In the genomic region with DNA sequence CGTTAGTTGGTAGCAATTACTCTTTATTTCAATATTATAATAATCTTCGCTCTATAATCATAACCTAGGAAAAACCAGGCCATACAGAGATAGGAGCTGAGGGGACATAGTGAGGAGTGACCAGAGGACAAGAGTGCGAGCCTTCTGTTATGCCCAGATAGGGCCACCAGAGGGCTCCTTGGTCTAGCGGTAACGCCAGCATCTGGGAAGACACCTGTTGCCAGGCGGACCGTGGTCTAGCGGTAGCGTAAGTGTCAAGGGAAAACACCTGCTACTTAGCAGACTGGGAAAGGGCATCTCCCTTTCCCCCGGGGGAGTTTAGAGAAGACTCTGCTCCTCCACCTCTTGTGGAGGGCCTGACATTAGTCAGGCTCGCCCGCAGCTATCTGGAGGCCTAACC, we compare ENCODE assay signal across 8 cellular contexts.
A peak's percentile ranks its signal among the peaks of the same experiment; 100 is the strongest.
DNase-seq lines count a peak whose midpoint lies in the region; FAIRE-seq and TF ChIP-seq lines count a peak whose summit lies in the region.
"Not testable (repeated sequence)": the region's sequence is repeated elsewhere in the genome, so short reads cannot be mapped to it uniquely, and the experiment has no call there.

No MANE protein-coding gene starts in this region.

- H3K27ac ChIP-seq in OCI-LY3 (ENCODE audit: low read length), result not testable (repeated sequence)

- not testable (repeated sequence) for H3K4me1 ChIP-seq in OCI-LY3 (ENCODE audit: low read length)

- not testable (repeated sequence) for H3K27me3 ChIP-seq in OCI-LY3 (ENCODE audit: low read depth, low read length)

- H3K9me3 ChIP-seq in OCI-LY3 (ENCODE audit: insufficient read depth, low read length), result not testable (repeated sequence)

- H3K4me3 Mint-ChIP-seq in activated naive CD8-positive, alpha-beta T cell treated with anti-CD3 and anti-CD28 coated beads for 36 hours; osteocyte (ENCODE audit: unreplicated experiment): not testable (repeated sequence)

- not testable (repeated sequence) for H3K4me3 ChIP-seq in NB4 (ENCODE audit: low read depth, low read length); epithelial cell of esophagus (ENCODE audit: low read length)
- peak overlapping the region; percentile 67 for H3K4me3 ChIP-seq in OCI-LY3 (ENCODE audit: low read length)

- H3K36me3 ChIP-seq in OCI-LY3 (replicated peaks; ENCODE audit: low read depth, low read length), result not testable (repeated sequence)

- H3K4me1 Mint-ChIP-seq in activated naive CD8-positive, alpha-beta T cell treated with anti-CD3 and anti-CD28 coated beads for 36 hours; osteocyte (ENCODE audit: unreplicated experiment): not testable (repeated sequence)

- H2AFZ ChIP-seq in OCI-LY3 (ENCODE audit: low read depth, low read length), result 0 out of 2 replicates have a peak overlapping the region, but pooled peaks have one; percentile 21

- not testable (repeated sequence) for TF ChIP-seq POLR2A in NB4 (IDR thresholded peaks at IDR 0.05; ENCODE audit: extremely low read depth, insufficient read length)

- TF ChIP-seq CTCF in GM12872 (IDR thresholded peaks at IDR 0.05; ENCODE audit: insufficient read depth, low read depth, low read length) (peak; percentile 55), NB4 (IDR thresholded peaks at IDR 0.05; ENCODE audit: low read depth, low read length) (peak; percentile 22), OCI-LY3 (IDR thresholded peaks at IDR 0.05; ENCODE audit: low read depth, low read length) (peak; percentile 49), epithelial cell of esophagus (IDR thresholded peaks at IDR 0.05; ENCODE audit: insufficient read depth, low read depth, low read length, missing control alignments) (peak; percentile 24), osteocyte (IDR thresholded peaks at IDR 0.05) (peak; percentile 75)

- not testable (repeated sequence) for H3K79me2 ChIP-seq in OCI-LY3 (ENCODE audit: low read length)

- not testable (repeated sequence) for H3K27me3 Mint-ChIP-seq in activated naive CD8-positive, alpha-beta T cell treated with anti-CD3 and anti-CD28 coated beads for 36 hours; osteocyte (ENCODE audit: unreplicated experiment)

- H3K36me3 Mint-ChIP-seq in activated naive CD8-positive, alpha-beta T cell treated with anti-CD3 and anti-CD28 coated beads for 36 hours; osteocyte (ENCODE audit: unreplicated experiment): not testable (repeated sequence)

- H3K9me3 Mint-ChIP-seq in activated naive CD8-positive, alpha-beta T cell treated with anti-CD3 and anti-CD28 coated beads for 36 hours; osteocyte (ENCODE audit: unreplicated experiment): not testable (repeated sequence)

- DNase-seq in NB4 (ENCODE audit: low read depth); epithelial cell of esophagus (ENCODE audit: low read depth): not testable (repeated sequence)
- DNase-seq in activated naive CD8-positive, alpha-beta T cell treated with anti-CD3 and anti-CD28 coated beads for 36 hours, result peak; percentile 0
- peak; percentile 3 for DNase-seq in iPS DF 4.7 (ENCODE audit: extremely low read depth, low spot score)
- peak; percentile 84 for DNase-seq in osteocyte (ENCODE audit: extremely low spot score, unreplicated experiment)

- H4K20me1 ChIP-seq in OCI-LY3 (ENCODE audit: insufficient read depth, low read length), result not testable (repeated sequence)

- peak; percentile 9 for FAIRE-seq in A204.1 (lab: Jason Lieb, UNC)

- H3K9ac ChIP-seq in OCI-LY3 (ENCODE audit: low read length), result not testable (repeated sequence)

- not testable (repeated sequence) for H3K27ac Mint-ChIP-seq in activated naive CD8-positive, alpha-beta T cell treated with anti-CD3 and anti-CD28 coated beads for 36 hours; osteocyte (ENCODE audit: unreplicated experiment)

- H3K4me2 ChIP-seq in OCI-LY3 (ENCODE audit: low read length), result peak overlapping the region; percentile 76

Comparison
In these comparisons a context has a peak if more than half of its experiments do, and no peak if none do; other contexts are left out.
1. CTCF ChIP-seq: peak in every context shown above with its lines; median percentile 75 in osteocyte; 55 in GM12872; 49 in OCI-LY3; 24 in epithelial cell of esophagus; 22 in NB4.